ENCODE assay signal across 12 cellular contexts in genomic region chr2:228329279-228329678, GRCh38.
"Had no signal": no experiment of that assay in that cellular context is flagged by ENCODE, and none has a peak within 500 bp of the region (broad histone marks: within the 10 kb centered on the region; RNA-seq: fewer than 3 reads in every experiment).

No MANE protein-coding gene starts in this region.

- H3K27me3 Mint-ChIP-seq: memory B cell; stimulated activated memory B cell treated with anti-CD40 and anti-IgM and Interleukin-4, amounts not matched to agents 10 μg/mL and 1 μg/mL and 100 μg/mL, for 72 hours had no signal

- H3K4me1 Mint-ChIP-seq: immature natural killer cell; memory B cell; nephron progenitor cell; stimulated activated memory B cell treated with anti-CD40 and anti-IgM and Interleukin-4, amounts not matched to agents 10 μg/mL and 1 μg/mL and 100 μg/mL, for 72 hours had no signal

- H3K36me3 ChIP-seq: adrenal gland, tibial nerve had no signal

- H3K4me3 ChIP-seq: adrenal gland, skin epidermis, tibial nerve had no signal

- H3K4me3 Mint-ChIP-seq: immature natural killer cell; memory B cell; nephron progenitor cell; stimulated activated memory B cell treated with anti-CD40 and anti-IgM and Interleukin-4, amounts not matched to agents 10 μg/mL and 1 μg/mL and 100 μg/mL, for 72 hours had no signal

- H3K27ac ChIP-seq: adrenal gland, skin epidermis, tibial nerve had no signal

- H3K27me3 ChIP-seq: adrenal gland, tibial nerve had no signal

- H3K27ac Mint-ChIP-seq: activated T-helper 2 cell treated with anti-CD3 and anti-CD28 coated beads, Interferon-gamma antibody, Interleukin-2, Interleukin-4, amounts not matched to agents 10 μg/mL and 5 μg/mL and 100 μg/mL, durations not matched to agents 14 hours and 24 hours and 36 hours; immature natural killer cell; memory B cell; nephron progenitor cell; stimulated activated memory B cell treated with anti-CD40 and anti-IgM and Interleukin-4, amounts not matched to agents 10 μg/mL and 1 μg/mL and 100 μg/mL, for 72 hours had no signal

- ATAC-seq: left colon; stimulated activated memory B cell treated with anti-CD40 and anti-IgM and Interleukin-4, amounts not matched to agents 10 μg/mL and 1 μg/mL and 100 μg/mL, for 72 hours had no signal

- DNase-seq: activated CD4-positive, alpha-beta T cell treated with anti-CD3 and anti-CD28 coated beads, Interleukin-2, amount 50 U/mL, for 1 hour; activated naive CD4-positive, alpha-beta T cell treated with anti-CD3 and anti-CD28 coated beads, Interleukin-2, amount 50 U/mL, for 16 hours; activated T-cell treated with anti-CD3 and anti-CD28 coated beads for 4 hours; adrenal gland; immature natural killer cell; left colon; nephron progenitor cell had no signal

- H3K36me3 Mint-ChIP-seq: memory B cell; stimulated activated memory B cell treated with anti-CD40 and anti-IgM and Interleukin-4, amounts not matched to agents 10 μg/mL and 1 μg/mL and 100 μg/mL, for 72 hours had no signal

- H3K4me1 ChIP-seq: adrenal gland, tibial nerve had no signal
